Comparison of ENCODE assay signal across 27 cellular contexts in genomic region chr2:19731040-19731439, GRCh38.
"Had no signal": no experiment of that assay in that cellular context is flagged by ENCODE, and none has a peak within 500 bp of the region (broad histone marks: within the 10 kb centered on the region; RNA-seq: fewer than 3 reads in every experiment).

No MANE protein-coding gene starts in this region.

- H3K9me3 ChIP-seq: adrenal gland, breast epithelium, colonic mucosa, esophagus squamous epithelium had no signal

- H3K27ac ChIP-seq: adrenal gland, breast epithelium, cardiac muscle cell, colonic mucosa, epithelial cell of prostate, esophagus squamous epithelium, VCaP had no signal

- H3K4me1 ChIP-seq: breast epithelium, colonic mucosa had no signal

- H3K36me3 ChIP-seq: adrenal gland, breast epithelium, cardiac muscle cell, colonic mucosa, esophagus squamous epithelium had no signal

- H3K4me3 ChIP-seq: adrenal gland, breast epithelium, cardiac muscle cell, colonic mucosa, esophagus squamous epithelium had no signal

- H3K27me3 ChIP-seq: adrenal gland, breast epithelium, cardiac muscle cell, colonic mucosa, esophagus squamous epithelium had no signal

- DNase-seq: activated CD4-positive, alpha-beta T cell treated with anti-CD3 and anti-CD28 coated beads for 1 hour; activated CD4-positive, alpha-beta T cell treated with anti-CD3 and anti-CD28 coated beads for 4 hours; activated CD4-positive, alpha-beta T cell treated with anti-CD3 and anti-CD28 coated beads, Interleukin-2, amount 10 ng/mL, durations not matched to agents 7 days and 5 days; activated CD4-positive, alpha-beta T cell treated with anti-CD3 and anti-CD28 coated beads, Interleukin-2, amount 50 U/mL, for 48 hours; activated CD8-positive, alpha-beta memory T cell treated with anti-CD3 and anti-CD28 coated beads for 24 hours; activated CD8-positive, alpha-beta T cell treated with anti-CD3 and anti-CD28 coated beads for 36 hours; activated effector memory CD4-positive, alpha-beta T cell treated with Interleukin-2 at 50 U/mL for 16 hours; activated gamma-delta T cell treated with Interleukin-2 at 50 U/mL for 16 hours; activated naive CD4-positive, alpha-beta T cell treated with anti-CD3 and anti-CD28 coated beads, Interleukin-2, amount 50 U/mL, for 16 hours; activated naive CD4-positive, alpha-beta T cell treated with Interleukin-2 at 50 U/mL for 16 hours; activated naive CD8-positive, alpha-beta T cell treated with anti-CD3 and anti-CD28 coated beads, Interleukin-2, amount 50 U/mL, for 24 hours; activated T-cell treated with anti-CD3 and anti-CD28 coated beads, Interleukin-2, amount 50 U/mL, for 4 hours; adrenal gland; amygdala; aorta; central memory CD4-positive, alpha-beta T cell; cerebellar nuclear complex; colonic mucosa; effector CD8-positive, alpha-beta T cell; esophagus squamous epithelium; T-helper 2 cell had no signal

- ATAC-seq: activated CD8-positive, alpha-beta T cell treated with anti-CD3 and anti-CD28 coated beads for 36 hours; activated naive CD8-positive, alpha-beta T cell treated with anti-CD3 and anti-CD28 coated beads, Interleukin-2, amount 50 U/mL, for 24 hours; activated T-helper 17 cell treated with anti-CD3 and anti-CD28 coated beads, Interleukin-2, amount 50 U/mL, for 72 hours; WTC11 had no signal
